8 cellular contexts compared by ENCODE assay signal in genomic region chr18:3652380-3653262, GRCh38.
DNase-seq lines count a peak whose midpoint lies in the region; ATAC-seq lines count a peak whose summit lies in the region.

No MANE protein-coding gene starts in this region.

- in situ Hi-C loops in G401 (cut with HindIII; ENCODE audit: low sequenced_read_pairs) = no loop called here

- peak; percentile 71 for DNase-seq in G401 (ENCODE audit: low spot score)
- peak; percentile 24 for DNase-seq in NOMO-1 treated with dmso at 0.1 percent for 144 hours (lab: John Stamatoyannopoulos, UW; ENCODE audit: unreplicated experiment)
- peak; percentile 67 for DNase-seq in activated naive CD4-positive, alpha-beta T cell treated with anti-CD3 and anti-CD28 coated beads, Interleukin-2, amount 50 U/mL, for 16 hours
- DNase-seq in left ventricle myocardium superior = no peak
- peak; percentile 40 to 70 (median 46) for DNase-seq in stimulated activated CD4-positive, alpha-beta T cell treated with anti-CD3 and anti-CD28 coated beads, Interleukin-1b, Interleukin-23, amount 100 ng/mL, for 24 hours (ENCODE audit: low read depth in 4 of 4, low spot score in 1 of 4)
- DNase-seq in NCI-H1694 (lab: John Stamatoyannopoulos, UW) = no peak
- no peak for DNase-seq in cerebellum (ENCODE audit: low spot score)

- intact Hi-C loops in left ventricle myocardium superior (cut with micrococcal nuclease) = no loop called here

- ATAC-seq in left ventricle myocardium superior = peak; percentile 88
- ATAC-seq in HG03045 (IDR thresholded peaks at IDR 0.05; ENCODE audit: unreplicated experiment) = no peak

Comparison
In these comparisons a context has a peak if more than half of its experiments do, and no peak if none do; other contexts are left out.
1. DNase-seq: peak in G401 (single experiment), NOMO-1 treated with dmso at 0.1 percent for 144 hours (single experiment), activated naive CD4-positive, alpha-beta T cell treated with anti-CD3 and anti-CD28 coated beads, Interleukin-2, amount 50 U/mL, for 16 hours (single experiment) and stimulated activated CD4-positive, alpha-beta T cell treated with anti-CD3 and anti-CD28 coated beads, Interleukin-1b, Interleukin-23, amount 100 ng/mL, for 24 hours (4 of 4); none in left ventricle myocardium superior (single experiment), NCI-H1694 (single experiment) and cerebellum (single experiment).